In the genomic region with DNA sequence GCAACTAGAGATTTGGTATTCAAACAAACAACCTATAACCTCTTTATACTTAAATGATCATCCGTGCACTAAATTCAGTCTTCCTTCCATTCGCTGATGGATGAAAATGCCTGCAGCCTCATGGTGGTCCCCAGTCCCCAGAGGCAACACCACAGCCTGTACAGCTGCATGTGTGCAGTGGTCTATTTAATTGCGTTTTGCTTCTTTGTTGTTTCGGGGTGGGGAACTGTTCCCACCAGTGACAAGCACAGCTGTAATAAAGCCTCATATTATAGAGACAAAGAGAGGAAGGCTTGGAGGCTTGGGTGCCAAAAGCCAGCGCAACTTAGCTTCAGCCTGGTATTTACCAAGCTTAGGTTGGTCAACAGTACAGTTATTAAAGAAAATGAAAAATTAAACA, we compare ENCODE assay signal across 18 cellular contexts. TPM values are rescaled to one million over a fixed set of nuclear protein-coding genes. Genes with fewer than 3 reads are reported as not detected.
DNase-seq lines count a peak whose midpoint lies in the region; ATAC-seq and TF ChIP-seq lines count a peak whose summit lies in the region.
"Had no signal": no experiment of that assay in that cellular context is flagged by ENCODE, and none has a peak within 500 bp of the region (broad histone marks: within the 10 kb centered on the region; RNA-seq: fewer than 3 reads in every experiment).

No MANE protein-coding gene starts in this region.

- TF ChIP-seq POLR2A in GM18526 (IDR thresholded peaks at IDR 0.05; ENCODE audit: extremely low read depth, insufficient read length) (peak; percentile 6), NB4 (IDR thresholded peaks at IDR 0.05; ENCODE audit: extremely low read depth, insufficient read length) (no peak)

- intact Hi-C loops in sciatic nerve (cut with DNase I), result no loop called here

- H3K36me3 Mint-ChIP-seq in glutamatergic neuron (ENCODE audit: unreplicated experiment), result peaks cover 4% of the 10 kb centered on the region

- H3K4me3 Mint-ChIP-seq in glutamatergic neuron (ENCODE audit: unreplicated experiment), result peak overlapping the region; percentile 46

- H3K4me1 Mint-ChIP-seq in glutamatergic neuron (ENCODE audit: low read depth, unreplicated experiment), result peaks cover 44% of the 10 kb centered on the region

- H3K9me3 Mint-ChIP-seq in glutamatergic neuron (ENCODE audit: unreplicated experiment), result peaks cover 17% of the 10 kb centered on the region
- H3K9me3 Mint-ChIP-seq: activated naive CD4-positive, alpha-beta T cell treated with anti-CD3 and anti-CD28 coated beads, Interleukin-2, amount 50 U/mL, for 72 hours; CD4-positive, alpha-beta memory T cell had no signal

- ATAC-seq in sciatic nerve (no peak), HG03457 (IDR thresholded peaks at IDR 0.05; ENCODE audit: unreplicated experiment) (no peak), GM21423 (IDR thresholded peaks at IDR 0.05; ENCODE audit: unreplicated experiment) (no peak), HG03521 (IDR thresholded peaks at IDR 0.05; ENCODE audit: unreplicated experiment) (no peak)
- ATAC-seq: activated naive CD4-positive, alpha-beta T cell treated with anti-CD3 and anti-CD28 coated beads, Interleukin-2, amount 50 U/mL, for 72 hours had no signal

- H3K27me3 Mint-ChIP-seq in glutamatergic neuron (ENCODE audit: unreplicated experiment), result peaks cover 14% of the 10 kb centered on the region
- H3K27me3 Mint-ChIP-seq: CD4-positive, alpha-beta memory T cell had no signal

- H3K4me3 ChIP-seq in NB4 (ENCODE audit: low read depth, low read length), result peak overlapping the region; percentile 14
- H3K4me3 ChIP-seq: colonic mucosa had no signal

- no peak overlapping the region for H3K27ac Mint-ChIP-seq in glutamatergic neuron (ENCODE audit: unreplicated experiment)
- H3K27ac Mint-ChIP-seq: activated naive CD4-positive, alpha-beta T cell treated with anti-CD3 and anti-CD28 coated beads, Interleukin-2, amount 50 U/mL, for 72 hours had no signal

- no peak for TF ChIP-seq CTCF in NB4 (IDR thresholded peaks at IDR 0.05; ENCODE audit: low read depth, low read length)
- no peak for TF ChIP-seq CTCF in glutamatergic neuron (IDR thresholded peaks at IDR 0.05; ENCODE audit: partially characterized antibody, unreplicated experiment)

- DNase-seq in NB4 (ENCODE audit: low read depth), result no peak
- DNase-seq in glutamatergic neuron, result no peak
- peak; percentile 18 for DNase-seq in sciatic nerve (ENCODE audit: low spot score)
- no peak for DNase-seq in SHP77 treated with DMSO at 0.1 percent for 48 hours (lab: John Stamatoyannopoulos, UW)
- DNase-seq: CD4-positive, alpha-beta memory T cell; colonic mucosa; GOT3; NCI-H1930; OCI-M1; stimulated activated CD4-positive, alpha-beta T cell treated with anti-CD3 and anti-CD28 coated beads, Interleukin-1b, Interleukin-23, amount 100 ng/mL, for 48 hours; stimulated activated naive CD4-positive, alpha-beta T cell had no signal

RNA-seq across cellular contexts. Expression of a gene that starts 3.9 kb away (rescaled TPM):
- total RNA-seq in glutamatergic neuron (ENCODE audit: unreplicated experiment), result 0.34 TPM
- 12.3 TPM for total RNA-seq in sciatic nerve
- total RNA-seq: HepG2 had no signal

RNA-seq across cellular contexts. Expression of a gene that starts 39.7 kb away (rescaled TPM):
- total RNA-seq in glutamatergic neuron (ENCODE audit: unreplicated experiment), result 0.15 TPM
- total RNA-seq in sciatic nerve, result 31.1 TPM
- total RNA-seq: activated CD8-positive, alpha-beta memory T cell treated with anti-CD3 and anti-CD28 coated beads for 36 hours; HepG2 had no signal

Comparison
In these comparisons a context has a peak if more than half of its experiments do, and no peak if none do; other contexts are left out.
1. RNA of a gene that starts 39.7 kb away (total RNA-seq): 31.1 TPM in sciatic nerve (single experiment); 0.15 TPM in glutamatergic neuron (single experiment); every median in the first group is over 10 times any median in the second.